12 cellular contexts compared by ENCODE assay signal in the genomic region with DNA sequence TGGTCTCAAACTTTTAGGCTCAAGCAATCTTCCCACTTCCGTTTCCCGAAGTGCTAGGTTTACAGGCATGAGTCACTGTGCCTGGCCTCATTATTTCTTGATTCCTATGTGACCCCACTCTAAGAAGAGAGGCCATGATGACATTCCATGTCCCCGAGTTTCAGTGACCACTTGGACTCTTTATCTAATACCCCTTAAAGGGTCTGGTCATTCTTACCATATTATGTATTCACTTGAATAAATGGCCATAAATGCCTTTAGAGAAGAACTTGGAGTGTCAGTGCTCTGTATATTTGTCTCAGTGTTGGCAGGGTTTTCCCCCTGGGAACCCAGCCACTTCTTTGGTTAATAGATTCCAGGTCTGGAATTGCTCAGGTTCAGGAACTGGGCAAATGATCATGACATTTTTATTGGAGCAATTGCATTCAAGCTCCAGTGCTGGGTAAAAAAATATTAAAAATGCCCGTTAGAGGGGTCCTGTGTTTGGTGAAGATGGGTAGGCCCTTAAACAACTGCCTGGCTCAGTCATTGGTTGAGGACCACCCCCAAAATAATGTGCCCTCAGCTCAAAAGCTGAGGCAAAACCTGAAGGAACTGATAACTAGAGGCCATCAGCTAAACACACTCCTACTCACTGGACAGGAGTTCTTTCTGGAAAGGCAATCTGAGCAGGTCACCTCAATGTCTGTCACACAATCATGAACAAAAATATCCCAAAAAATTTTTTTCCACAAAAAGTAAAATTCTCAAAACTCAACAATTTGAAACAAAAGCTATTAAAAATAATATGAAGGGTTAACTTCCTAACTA.
DNase-seq lines count a peak whose midpoint lies in the region; ATAC-seq and TF ChIP-seq lines count a peak whose summit lies in the region.
"Had no signal": no experiment of that assay in that cellular context is flagged by ENCODE, and none has a peak within 500 bp of the region (broad histone marks: within the 10 kb centered on the region; RNA-seq: fewer than 3 reads in every experiment).

No MANE protein-coding gene starts in this region.

- H3K79me1 ChIP-seq in trophoblast cell (ENCODE audit: low read length): no peaks in the 10 kb centered on the region

- no peak overlapping the region for H2BK120ac ChIP-seq in trophoblast cell (ENCODE audit: insufficient read depth, low read length, poor library complexity)

- H3K27ac ChIP-seq in trophoblast cell (ENCODE audit: low read depth, low read length) (no peak overlapping the region), gastrocnemius medialis (no peak overlapping the region)

- H3K9ac ChIP-seq in trophoblast cell (ENCODE audit: low read length): no peak overlapping the region

- no peak for TF ChIP-seq POLR2A in gastrocnemius medialis (IDR thresholded peaks at IDR 0.05)

- no peak overlapping the region for H3K4ac ChIP-seq in trophoblast cell (ENCODE audit: low read depth, low read length)

- peaks cover 2% of the 10 kb centered on the region for H3K27me3 Mint-ChIP-seq in endothelial cell (ENCODE audit: unreplicated experiment)
- H3K27me3 Mint-ChIP-seq: stimulated activated naive CD8-positive, alpha-beta T cell treated with anti-CD3 and anti-CD28 coated beads, Interleukin-15, amount 100 ng/mL, for 72 hours had no signal

- H3K4me1 ChIP-seq in trophoblast cell (ENCODE audit: control insufficient read depth in 1 of 2, insufficient read depth in 2 of 2, low read length in 2 of 2): peaks cover 0 to 2% of the 10 kb centered on the region in 2 experiments
- H3K4me1 ChIP-seq in gastrocnemius medialis: no peaks in the 10 kb centered on the region

- peak; percentile 86 for DNase-seq in A172 (ENCODE audit: low spot score)
- peak; percentile 26 for DNase-seq in HK-2 (ENCODE audit: unreplicated experiment)
- DNase-seq in astrocyte of the spinal cord (ENCODE audit: low read depth, low spot score): peak; percentile 85
- peak; percentile 87 for DNase-seq in kidney tubule cell (ENCODE audit: low spot score)
- DNase-seq in trophoblast cell: no peak
- DNase-seq in gastrocnemius medialis: no peak
- DNase-seq in endothelial cell (ENCODE audit: low spot score): no peak
- DNase-seq: erythroblast; NCI-H2081 treated with DMSO at 0.1 percent for 48 hours; stimulated activated CD4-positive, alpha-beta T cell treated with anti-CD3 and anti-CD28 coated beads, Interleukin-2, amount 100 ng/mL, for 48 hours; stimulated activated naive CD8-positive, alpha-beta T cell treated with anti-CD3 and anti-CD28 coated beads, Interleukin-15, amount 100 ng/mL, for 72 hours had no signal

- no peaks in the 10 kb centered on the region for H3K9me3 ChIP-seq in trophoblast cell (ENCODE audit: insufficient read depth, low read depth, low read length)
- no peaks in the 10 kb centered on the region for H3K9me3 ChIP-seq in gastrocnemius medialis

- H3K18ac ChIP-seq in trophoblast cell (ENCODE audit: low read length): no peak overlapping the region

- H3K27me3 ChIP-seq in trophoblast cell (ENCODE audit: insufficient read depth, low read length): no peaks in the 10 kb centered on the region
- H3K27me3 ChIP-seq in gastrocnemius medialis: no peaks in the 10 kb centered on the region

- no peak overlapping the region for H3K23ac ChIP-seq in trophoblast cell (ENCODE audit: low read length)

- TF ChIP-seq CTCF in astrocyte of the spinal cord (IDR thresholded peaks at IDR 0.05; ENCODE audit: low read depth, low read length) (no peak), gastrocnemius medialis (IDR thresholded peaks at IDR 0.05 in 4 of 5, conservative IDR thresholded peaks at IDR 0.05 in 1 of 5) (no peak), endothelial cell (IDR thresholded peaks at IDR 0.05; ENCODE audit: unreplicated experiment) (no peak)

- H4K8ac ChIP-seq in trophoblast cell (ENCODE audit: low read depth, low read length): no peak overlapping the region

- H3K4me2 ChIP-seq in trophoblast cell (ENCODE audit: low read length): no peak overlapping the region

- H2AK5ac ChIP-seq in trophoblast cell (ENCODE audit: low read length): no peak overlapping the region

- H3K9me3 Mint-ChIP-seq in endothelial cell (ENCODE audit: unreplicated experiment): no peaks in the 10 kb centered on the region

- no peaks in the 10 kb centered on the region for H3K36me3 Mint-ChIP-seq in endothelial cell (ENCODE audit: low read depth, unreplicated experiment)

- H4K91ac ChIP-seq in trophoblast cell (ENCODE audit: low read depth, low read length): no peak overlapping the region

- H3K79me2 ChIP-seq in trophoblast cell (ENCODE audit: control insufficient read depth, insufficient read depth, low read length, poor library complexity): no peaks in the 10 kb centered on the region

- no peak overlapping the region for H2BK5ac ChIP-seq in trophoblast cell (ENCODE audit: low read depth, low read length, poor library complexity)

- H3K4me3 ChIP-seq in astrocyte of the spinal cord (ENCODE audit: low read depth, low read length) (no peak overlapping the region), trophoblast cell (ENCODE audit: low read depth, low read length) (no peak overlapping the region), gastrocnemius medialis (no peak overlapping the region)

- H3K36me3 ChIP-seq in trophoblast cell (ENCODE audit: control insufficient read depth in 1 of 2, insufficient read depth in 2 of 2, low read length in 2 of 2) (no peaks in the 10 kb centered on the region), gastrocnemius medialis (no peaks in the 10 kb centered on the region)

- H3K14ac ChIP-seq in trophoblast cell (ENCODE audit: low read length): no peak overlapping the region

- ATAC-seq in GM21825 (IDR thresholded peaks at IDR 0.05; ENCODE audit: unreplicated experiment): no peak
- no peak for ATAC-seq in gastrocnemius medialis
- ATAC-seq: stimulated activated naive CD8-positive, alpha-beta T cell treated with anti-CD3 and anti-CD28 coated beads, Interleukin-15, amount 100 ng/mL, for 72 hours had no signal

- no peaks in the 10 kb centered on the region for H3K4me1 Mint-ChIP-seq in endothelial cell (ENCODE audit: unreplicated experiment)

- H4K12ac ChIP-seq in trophoblast cell (ENCODE audit: low read depth, low read length): no peak overlapping the region

- WGBS in trophoblast cell (ENCODE audit: extremely low coverage, insufficient coverage, insufficient read length): no CpG with 5 or more reads among the region's 4 CpGs

- no peak overlapping the region for H2BK12ac ChIP-seq in trophoblast cell (ENCODE audit: low read length)

- intact Hi-C loops in gastrocnemius medialis (cut with DNase I; ENCODE audit: low total_unique reads): no loop called here

- H3K27ac Mint-ChIP-seq in endothelial cell (ENCODE audit: unreplicated experiment): no peak overlapping the region
- H3K27ac Mint-ChIP-seq: stimulated activated naive CD8-positive, alpha-beta T cell treated with anti-CD3 and anti-CD28 coated beads, Interleukin-15, amount 100 ng/mL, for 72 hours had no signal

- H2AFZ ChIP-seq in trophoblast cell (ENCODE audit: insufficient read depth, low read length, poor library complexity): no peak overlapping the region

- H3K4me3 Mint-ChIP-seq in endothelial cell (ENCODE audit: unreplicated experiment): no peak overlapping the region
- H3K4me3 Mint-ChIP-seq: stimulated activated naive CD8-positive, alpha-beta T cell treated with anti-CD3 and anti-CD28 coated beads, Interleukin-15, amount 100 ng/mL, for 72 hours had no signal

- in situ Hi-C loops in astrocyte of the spinal cord (cut with HindIII; ENCODE audit: low sequenced_read_pairs) (no loop called here), gastrocnemius medialis (cut with MboI; ENCODE audit: low sequenced_read_pairs in 4 of 4) (no loop called here)

Comparison
In these comparisons a context has a peak if more than half of its experiments do, and no peak if none do; other contexts are left out.
1. DNase-seq: peak in A172 (single experiment), HK-2 (single experiment), astrocyte of the spinal cord (single experiment) and kidney tubule cell (single experiment); none in trophoblast cell (0 of 2), gastrocnemius medialis (0 of 2) and endothelial cell (single experiment).